ENCODE assay signal across 8 cellular contexts in the genomic region with DNA sequence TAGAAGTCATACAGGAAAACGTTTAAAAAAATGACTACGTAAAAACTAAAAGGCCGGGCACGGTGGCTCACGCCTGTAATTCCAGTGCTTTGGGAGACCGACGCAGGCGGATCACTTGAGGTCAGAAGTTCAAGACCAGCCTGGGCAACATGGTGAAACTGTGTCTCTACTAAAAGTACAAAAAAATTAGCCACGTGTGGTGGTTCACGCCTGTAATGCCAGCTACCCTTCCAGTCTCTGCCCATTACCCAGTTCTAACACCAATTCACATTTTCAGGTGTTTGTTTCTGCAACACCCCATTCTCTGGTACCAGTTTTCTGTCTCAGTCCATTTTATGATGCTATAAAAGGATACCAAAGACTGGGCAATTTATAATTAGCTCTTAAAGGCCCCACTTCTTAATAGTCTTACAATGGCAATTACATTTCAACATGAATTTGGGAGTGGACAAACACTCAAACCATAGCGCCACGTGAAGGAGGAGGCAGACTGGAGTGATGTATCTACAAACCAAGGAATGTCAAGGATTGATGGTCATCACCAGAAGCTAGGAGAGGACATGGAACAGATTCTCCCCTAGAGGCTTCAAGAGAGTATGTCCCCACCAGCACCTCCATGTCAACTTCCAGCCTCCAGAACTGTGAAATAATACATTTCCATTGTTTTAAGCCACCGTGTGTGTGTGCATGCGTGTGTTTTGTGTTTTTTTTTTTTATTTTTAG. TPM values are rescaled to one million over a fixed set of nuclear protein-coding genes. Genes with fewer than 3 reads are reported as not detected.
DNase-seq lines count a peak whose midpoint lies in the region; ATAC-seq and TF ChIP-seq lines count a peak whose summit lies in the region.

No MANE protein-coding gene starts in this region.

- ATAC-seq in naive B cell (ENCODE audit: low read depth in 2 of 2): no peak
- no peak for ATAC-seq in left lobe of liver

- POLR2A ChIA-PET in AG04449 (lab: Yijun Ruan, JAX): no interaction called here

- no peak for TF ChIP-seq CTCF in AG04449 (IDR thresholded peaks at IDR 0.05; ENCODE audit: insufficient read depth, low read length, missing control alignments)
- TF ChIP-seq CTCF in brain (conservative IDR thresholded peaks at IDR 0.05): no peak

- H3K27me3 Mint-ChIP-seq in IgD-negative memory B cell: no peaks in the 10 kb centered on the region
- peaks cover 9% of the 10 kb centered on the region for H3K27me3 Mint-ChIP-seq in brain
- H3K27me3 Mint-ChIP-seq in naive B cell: no peaks in the 10 kb centered on the region

- H3K4me1 Mint-ChIP-seq in IgD-negative memory B cell (peaks cover 8 to 18% (median 16%) of the 10 kb centered on the region in 3 donors), brain (peaks cover 37% of the 10 kb centered on the region), naive B cell (peaks cover 12 to 23% (median 19%) of the 10 kb centered on the region in 3 donors)

- H3K36me3 Mint-ChIP-seq in IgD-negative memory B cell (no peaks in the 10 kb centered on the region), brain (peaks cover 20% of the 10 kb centered on the region), naive B cell (no peaks in the 10 kb centered on the region)

- peak overlapping the region; percentile 81 to 88 (median 81) for H3K27ac Mint-ChIP-seq in IgD-negative memory B cell
- peak overlapping the region; percentile 93 to 99 (median 99) for H3K27ac Mint-ChIP-seq in brain
- H3K27ac Mint-ChIP-seq in naive B cell: peak overlapping the region; percentile 84 to 96 (median 94)

- H3K4me3 Mint-ChIP-seq in IgD-negative memory B cell: peak overlapping the region; percentile 18 to 97 (median 85)
- peak overlapping the region; percentile 83 to 98 (median 95) for H3K4me3 Mint-ChIP-seq in brain
- peak overlapping the region; percentile 85 to 97 (median 93) for H3K4me3 Mint-ChIP-seq in naive B cell

- H3K4me3 ChIP-seq in AG04449 (ENCODE audit: low read depth, low read length): peak overlapping the region; percentile 72; the same call in 1 of the 2 replicates

- no peak for DNase-seq in AG04449 (ENCODE audit: low read depth, low spot score)
- no peak for DNase-seq in naive B cell
- no peak for DNase-seq in left lobe of liver (ENCODE audit: low spot score)
- no peak for DNase-seq in RPMI8226
- no peak for DNase-seq in NCI-H2107 (lab: John Stamatoyannopoulos, UW)
- DNase-seq in SKM-1 (lab: John Stamatoyannopoulos, UW; ENCODE audit: unreplicated experiment): no peak

- CTCF ChIA-PET in AG04449 (lab: Yijun Ruan, JAX): interaction anchor here (1.0 kb wide), 1 partner anchor 89 kb away, joined by 3 read pairs; no protein-coding TSS in a partner anchor

- H3K9me3 Mint-ChIP-seq in IgD-negative memory B cell (no peaks in the 10 kb centered on the region), brain (peaks cover 0 to 3% (median 0%) of the 10 kb centered on the region in 5 experiments), naive B cell (no peaks in the 10 kb centered on the region)

RNA-seq across cellular contexts. Expression of a gene that starts 0.8 kb away (rescaled TPM):
- polyA plus RNA-seq in IgD-negative memory B cell (9.6 TPM), brain (ENCODE audit: insufficient read depth, low read depth, low replicate concordance) (29.8 TPM), naive B cell (ENCODE audit: low read depth in 6 of 6) (10 to 100 TPM in 3 of 6 donors, 1 to 10 TPM in 3; 4.5 to 12.4 (median 9.6) TPM)
- 9.2 TPM for total RNA-seq in left lobe of liver

RNA-seq across cellular contexts. Expression of a gene that starts 7.2 kb away (rescaled TPM):
- polyA plus RNA-seq in IgD-negative memory B cell (141 TPM), brain (ENCODE audit: insufficient read depth, low read depth, low replicate concordance) (139 TPM), naive B cell (ENCODE audit: low read depth in 6 of 6) (100 to 1,000 TPM; 126 to 165 (median 142) TPM)
- total RNA-seq in left lobe of liver: 50.5 TPM
